In genomic region chr12:15472036-15472435, GRCh38 we compare ENCODE assay signal across 1 cellular context.
TF ChIP-seq lines count a peak whose summit lies in the region.

No MANE protein-coding gene starts in this region.

TF ChIP-seq in HEK293, 187 proteins besides CTCF, POLR2A, EP300 and RAD21:
- TF ChIP-seq ZNF629 (tag by site-specific recombination; IDR thresholded peaks at IDR 0.05) (peak; percentile 28; the same call in 1 of the 2 replicates), ZSCAN16 (tag by site-specific recombination; IDR thresholded peaks at IDR 0.05) (no peak)
